Comparison of ENCODE assay signal across 8 cellular contexts in the genomic region with DNA sequence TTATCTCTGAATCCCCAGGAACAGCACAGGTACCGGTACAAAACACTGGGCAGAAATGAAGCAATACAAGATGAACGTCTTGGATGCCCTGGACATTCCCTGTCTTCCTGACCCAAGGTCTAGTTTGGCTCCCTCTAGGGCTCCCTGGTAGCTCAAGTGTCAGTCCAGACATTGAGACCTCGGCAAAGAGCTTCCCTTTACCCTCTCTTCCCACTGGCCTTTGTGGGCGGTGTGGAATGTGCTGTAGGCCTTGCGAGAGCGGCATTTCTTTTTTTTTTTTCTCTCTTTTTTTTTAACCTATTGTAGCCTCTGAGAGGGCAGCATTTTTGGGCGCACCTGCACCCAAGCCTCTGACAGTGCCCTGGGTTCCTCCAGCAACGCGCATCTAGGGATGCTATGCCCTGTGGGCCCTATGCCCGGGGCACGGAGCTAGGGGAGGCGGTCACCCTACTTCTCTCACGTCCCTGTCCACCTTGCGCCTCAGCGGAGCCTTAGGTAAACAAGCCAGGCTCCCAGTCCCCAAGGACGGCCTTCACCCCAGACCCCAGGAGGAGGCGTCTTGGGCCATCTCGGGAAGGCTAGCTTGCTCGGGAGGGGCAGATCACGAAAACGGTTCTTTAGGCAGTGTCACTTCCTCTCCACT. TPM values are rescaled to one million over a fixed set of nuclear protein-coding genes. Genes with fewer than 3 reads are reported as not detected.
DNase-seq lines count a peak whose midpoint lies in the region; ATAC-seq lines count a peak whose summit lies in the region.

No MANE protein-coding gene starts in this region.

- DNase-seq in activated naive CD4-positive, alpha-beta T cell treated with anti-CD3 and anti-CD28 coated beads, Interleukin-2, amount 10 ng/mL, durations not matched to agents 7 days and 5 days = no peak
- no peak for DNase-seq in activated naive CD4-positive, alpha-beta T cell treated with anti-CD3 and anti-CD28 coated beads, Interleukin-2, amount 50 U/mL, for 16 hours
- DNase-seq in activated naive CD4-positive, alpha-beta T cell treated with anti-CD3 and anti-CD28 coated beads, Interleukin-2, amount 50 U/mL, for 72 hours (ENCODE audit: low spot score in 2 of 2) = no peak

- H3K27ac ChIP-seq in iPS-18a (ENCODE audit: low read length) = peak overlapping the region; percentile 37

- H3K27me3 ChIP-seq in iPS-18a (ENCODE audit: control insufficient read depth, insufficient read depth, low read length) = no peaks in the 10 kb centered on the region

- H3K4me3 ChIP-seq in iPS-18a (ENCODE audit: low read length) = peak overlapping the region; percentile 84

- peak overlapping the region; percentile 93 for H3K9ac ChIP-seq in iPS-18a (ENCODE audit: low read length)

- CTCF ChIA-PET in activated naive CD4-positive, alpha-beta T cell treated with anti-CD3 and anti-CD28 coated beads, Interleukin-2, amount 10 ng/mL, durations not matched to agents 7 days and 5 days (lab: Charles Lee) = interaction anchor here (1.2 to 5.3 kb wide), 8 partner anchors 10 to 146 kb away, joined by 3 to 64 read pairs (median 6); no protein-coding TSS in a partner anchor

- no peaks in the 10 kb centered on the region for H3K9me3 ChIP-seq in iPS-18a (ENCODE audit: control insufficient read depth, low read depth, low read length)

- peak overlapping the region; percentile 87 for H3K4me3 Mint-ChIP-seq in activated naive CD4-positive, alpha-beta T cell treated with anti-CD3 and anti-CD28 coated beads, Interleukin-2, amount 10 ng/mL, durations not matched to agents 7 days and 5 days
- H3K4me3 Mint-ChIP-seq in stimulated activated memory B cell treated with anti-CD40 and anti-IgM and Interleukin-4, amounts not matched to agents 10 μg/mL and 1 μg/mL and 100 μg/mL, for 72 hours = peak overlapping the region; percentile 85

- ATAC-seq in activated naive CD4-positive, alpha-beta T cell treated with anti-CD3 and anti-CD28 coated beads, Interleukin-2, amount 50 U/mL, for 72 hours = no peak
- no peak for ATAC-seq in stimulated activated memory B cell treated with anti-CD40 and anti-IgM and Interleukin-4, amounts not matched to agents 10 μg/mL and 1 μg/mL and 100 μg/mL, for 72 hours
- ATAC-seq in GM21390 (IDR thresholded peaks at IDR 0.05; ENCODE audit: unreplicated experiment) = no peak
- no peak for ATAC-seq in HG03108 (IDR thresholded peaks at IDR 0.05; ENCODE audit: unreplicated experiment)
- no peak for ATAC-seq in HG03097 (IDR thresholded peaks at IDR 0.05; ENCODE audit: low FRiP score, unreplicated experiment)

- no peaks in the 10 kb centered on the region for H3K9me3 Mint-ChIP-seq in activated naive CD4-positive, alpha-beta T cell treated with anti-CD3 and anti-CD28 coated beads, Interleukin-2, amount 10 ng/mL, durations not matched to agents 7 days and 5 days
- no peaks in the 10 kb centered on the region for H3K9me3 Mint-ChIP-seq in activated naive CD4-positive, alpha-beta T cell treated with anti-CD3 and anti-CD28 coated beads, Interleukin-2, amount 50 U/mL, for 72 hours
- H3K9me3 Mint-ChIP-seq in stimulated activated memory B cell treated with anti-CD40 and anti-IgM and Interleukin-4, amounts not matched to agents 10 μg/mL and 1 μg/mL and 100 μg/mL, for 72 hours = no peaks in the 10 kb centered on the region

- peaks cover 67% of the 10 kb centered on the region for H3K4me1 Mint-ChIP-seq in activated naive CD4-positive, alpha-beta T cell treated with anti-CD3 and anti-CD28 coated beads, Interleukin-2, amount 10 ng/mL, durations not matched to agents 7 days and 5 days
- peaks cover 67% of the 10 kb centered on the region for H3K4me1 Mint-ChIP-seq in stimulated activated memory B cell treated with anti-CD40 and anti-IgM and Interleukin-4, amounts not matched to agents 10 μg/mL and 1 μg/mL and 100 μg/mL, for 72 hours

- H3K4me1 ChIP-seq in iPS-18a (ENCODE audit: control insufficient read depth, low read depth, low read length) = peaks cover 9% of the 10 kb centered on the region

- no peaks in the 10 kb centered on the region for H3K36me3 ChIP-seq in iPS-18a (ENCODE audit: control insufficient read depth, low read depth, low read length)

- H3K27ac Mint-ChIP-seq in activated naive CD4-positive, alpha-beta T cell treated with anti-CD3 and anti-CD28 coated beads, Interleukin-2, amount 10 ng/mL, durations not matched to agents 7 days and 5 days = peak overlapping the region; percentile 92
- peak overlapping the region; percentile 76 to 83 for H3K27ac Mint-ChIP-seq in activated naive CD4-positive, alpha-beta T cell treated with anti-CD3 and anti-CD28 coated beads, Interleukin-2, amount 50 U/mL, for 72 hours
- H3K27ac Mint-ChIP-seq in stimulated activated memory B cell treated with anti-CD40 and anti-IgM and Interleukin-4, amounts not matched to agents 10 μg/mL and 1 μg/mL and 100 μg/mL, for 72 hours = peak overlapping the region; percentile 67

- no peaks in the 10 kb centered on the region for H3K27me3 Mint-ChIP-seq in activated naive CD4-positive, alpha-beta T cell treated with anti-CD3 and anti-CD28 coated beads, Interleukin-2, amount 10 ng/mL, durations not matched to agents 7 days and 5 days
- no peaks in the 10 kb centered on the region for H3K27me3 Mint-ChIP-seq in stimulated activated memory B cell treated with anti-CD40 and anti-IgM and Interleukin-4, amounts not matched to agents 10 μg/mL and 1 μg/mL and 100 μg/mL, for 72 hours

- H3K36me3 Mint-ChIP-seq in activated naive CD4-positive, alpha-beta T cell treated with anti-CD3 and anti-CD28 coated beads, Interleukin-2, amount 10 ng/mL, durations not matched to agents 7 days and 5 days = peaks cover 32% of the 10 kb centered on the region
- H3K36me3 Mint-ChIP-seq in activated naive CD4-positive, alpha-beta T cell treated with anti-CD3 and anti-CD28 coated beads, Interleukin-2, amount 50 U/mL, for 72 hours = peaks cover 15 to 17% of the 10 kb centered on the region in 2 donors
- H3K36me3 Mint-ChIP-seq in stimulated activated memory B cell treated with anti-CD40 and anti-IgM and Interleukin-4, amounts not matched to agents 10 μg/mL and 1 μg/mL and 100 μg/mL, for 72 hours = no peaks in the 10 kb centered on the region

RNA-seq across cellular contexts. Expression of gene NFATC3, which starts 1.2 kb away (rescaled TPM):
- 10 to 100 TPM; 64.2 to 90.1 TPM for total RNA-seq in activated naive CD4-positive, alpha-beta T cell treated with anti-CD3 and anti-CD28 coated beads, Interleukin-2, amount 50 U/mL, for 72 hours
